ENCODE assay signal across 8 cellular contexts in the genomic region with DNA sequence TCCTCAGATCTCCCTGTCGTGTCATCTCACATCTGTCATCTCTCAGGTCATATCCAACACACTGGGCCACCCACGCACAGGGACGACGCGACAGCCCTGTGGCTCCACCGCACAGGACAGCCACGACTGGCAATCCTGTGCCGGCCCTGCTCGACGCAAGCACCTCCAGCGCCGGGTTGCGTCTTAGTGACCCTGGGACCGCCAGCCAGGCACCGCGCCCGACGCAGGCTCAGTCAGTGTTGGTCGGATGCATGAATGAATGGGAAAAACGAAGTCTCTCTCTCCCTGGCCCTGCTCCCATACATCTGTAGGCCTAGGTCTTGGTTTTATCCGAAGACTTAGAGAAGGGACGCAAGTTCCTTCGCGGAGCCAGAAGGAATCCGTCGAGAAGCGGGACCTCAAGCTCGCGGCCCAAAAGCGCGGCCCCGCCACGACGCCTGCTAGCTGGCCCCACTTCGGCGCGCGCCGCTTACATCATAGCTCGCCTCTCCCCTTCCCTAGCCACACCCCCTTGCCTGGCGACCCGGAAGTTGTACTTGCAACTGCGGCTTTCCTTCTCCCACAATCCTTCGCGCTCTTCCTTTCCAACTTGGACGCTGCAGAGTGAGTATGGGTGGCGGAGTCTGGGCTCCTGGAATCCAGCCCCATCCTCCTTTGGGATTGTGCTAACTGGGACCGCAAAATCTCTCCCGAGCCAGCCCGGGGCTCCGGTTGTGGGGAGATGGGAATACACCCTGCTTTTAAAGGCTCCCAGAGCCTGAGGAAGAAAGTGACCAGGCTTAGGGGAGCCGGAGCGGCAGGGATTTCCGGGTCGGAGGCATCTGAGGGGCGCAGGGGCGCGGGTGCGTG. TPM values are rescaled to one million over a fixed set of nuclear protein-coding genes. Genes with fewer than 3 reads are reported as not detected.
A peak's percentile ranks its signal among the peaks of the same experiment; 100 is the strongest.
DNase-seq lines count a peak whose midpoint lies in the region; ATAC-seq and TF ChIP-seq lines count a peak whose summit lies in the region.

Gene RPL31, plus strand, starts transcription at position 577 of the 849 bp plus-strand sequence. CDS start 413 bp downstream, outside the sequence.

- no peaks in the 10 kb centered on the region for H3K27me3 ChIP-seq in BE2C
- no peaks in the 10 kb centered on the region for H3K27me3 ChIP-seq in colonic mucosa

- DNase-seq in BE2C (peak; percentile 92), GM19240 (ENCODE audit: insufficient read length, low spot score) (peak; percentile 97), NCI-H526 (lab: John Stamatoyannopoulos, UW) (peak; percentile 85 to 91), colonic mucosa (peak; percentile 98), kidney tubule cell (ENCODE audit: low spot score) (peak; percentile 96)
- DNase-seq in activated CD4-positive, alpha-beta T cell treated with anti-CD3 and anti-CD28 coated beads for 48 hours = peak; percentile 98
- peak; percentile 92 to 96 (median 96) for DNase-seq in stimulated activated CD4-positive, alpha-beta T cell treated with anti-CD3 and anti-CD28 coated beads, Interleukin-1b, Interleukin-23, amount 100 ng/mL, for 24 hours (ENCODE audit: low read depth in 4 of 4, low spot score in 1 of 4)

- H3K4me3 ChIP-seq in BE2C (ENCODE audit: low read depth, low read length) (peak within 1 kb of the TSS; percentile 93), colonic mucosa (peak within 1 kb of the TSS; percentile 93)

- intact Hi-C loops in colonic mucosa (cut with DNase I) = no loop called here

- peak within 1 kb of the TSS; percentile 87 for H3K27ac ChIP-seq in colonic mucosa

- H3K36me3 ChIP-seq in BE2C (peaks cover 45% of the 10 kb centered on the region), colonic mucosa (peaks cover 25% of the 10 kb centered on the region)

- no peaks in the 10 kb centered on the region; the same call in 1 of the 2 replicates for H3K4me1 ChIP-seq in BE2C
- no peaks in the 10 kb centered on the region for H3K4me1 ChIP-seq in colonic mucosa

- peak within 1 kb of the TSS; percentile 77 to 86 for H3K9ac ChIP-seq in colonic mucosa (ENCODE audit: low read depth in 2 of 2, low read length in 2 of 2)

- peak; percentile 97 for ATAC-seq in HG03460 (IDR thresholded peaks at IDR 0.05; ENCODE audit: unreplicated experiment)

- H3K9me3 ChIP-seq in BE2C = no peaks in the 10 kb centered on the region
- H3K9me3 ChIP-seq in colonic mucosa = no peaks in the 10 kb centered on the region

- TF ChIP-seq CTCF in BE2C (IDR thresholded peaks at IDR 0.05; ENCODE audit: low read depth, low read length) = no peak
- no peak for TF ChIP-seq CTCF in colonic mucosa (IDR thresholded peaks at IDR 0.05)

RNA-seq across cellular contexts. Expression of gene RPL31, which starts in this region (rescaled TPM):
- 925 TPM for polyA plus RNA-seq in BE2C (2012; ENCODE audit: insufficient read depth, insufficient read length, low read depth)
- 1,000 to 10,000 TPM; 1,042 to 1,184 TPM for total RNA-seq in colonic mucosa

Comparison
In these comparisons a context has a peak if more than half of its experiments do, and no peak if none do; other contexts are left out.
1. Peak in every context shown above with its lines: DNase-seq, ATAC-seq, H3K4me3 ChIP-seq and H3K27ac ChIP-seq.